In the genomic region with DNA sequence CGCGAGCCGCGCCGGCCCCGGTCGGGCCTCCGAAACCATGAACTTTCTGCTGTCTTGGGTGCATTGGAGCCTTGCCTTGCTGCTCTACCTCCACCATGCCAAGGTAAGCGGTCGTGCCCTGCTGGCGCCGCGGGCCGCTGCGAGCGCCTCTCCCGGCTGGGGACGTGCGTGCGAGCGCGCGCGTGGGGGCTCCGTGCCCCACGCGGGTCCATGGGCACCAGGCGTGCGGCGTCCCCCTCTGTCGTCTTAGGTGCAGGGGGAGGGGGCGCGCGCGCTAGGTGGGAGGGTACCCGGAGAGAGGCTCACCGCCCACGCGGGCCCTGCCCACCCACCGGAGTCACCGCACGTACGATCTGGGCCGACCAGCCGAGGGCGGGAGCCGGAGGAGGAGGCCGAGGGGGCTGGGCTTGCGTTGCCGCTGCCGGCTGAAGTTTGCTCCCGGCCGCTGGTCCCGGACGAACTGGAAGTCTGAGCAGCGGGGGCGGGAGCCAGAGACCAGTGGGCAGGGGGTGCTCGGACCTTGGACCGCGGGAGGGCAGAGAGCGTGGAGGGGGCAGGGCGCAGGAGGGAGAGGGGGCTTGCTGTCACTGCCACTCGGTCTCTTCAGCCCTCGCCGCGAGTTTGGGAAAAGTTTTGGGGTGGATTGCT, we compare ENCODE assay signal across 8 cellular contexts. TPM values are rescaled to one million over a fixed set of nuclear protein-coding genes. Genes with fewer than 3 reads are reported as not detected.
DNase-seq lines count a peak whose midpoint lies in the region; ATAC-seq lines count a peak whose summit lies in the region.

No MANE protein-coding gene starts in this region.

- peak overlapping the region; percentile 94 for H3K9ac ChIP-seq in ES-I3 (ENCODE audit: low read depth, low read length)

- no peaks in the 10 kb centered on the region for H3K36me3 ChIP-seq in ES-I3 (ENCODE audit: insufficient read depth, low read length)

- no peak for ATAC-seq in HG03469 (IDR thresholded peaks at IDR 0.05; ENCODE audit: unreplicated experiment)
- ATAC-seq in HG03280 (IDR thresholded peaks at IDR 0.05; ENCODE audit: unreplicated experiment) = no peak

- DNase-seq in HT1080 (ENCODE audit: low read depth) (peak; percentile 31), T-helper 22 cell (ENCODE audit: low read depth) (peak; percentile 33), astrocyte of the hippocampus (ENCODE audit: low read depth, low spot score) (peak; percentile 77), skeletal muscle cell (ENCODE audit: low read depth) (no peak)

- H3K4me3 ChIP-seq in iPS-11a (ENCODE audit: low read depth, low read length) (peak overlapping the region; percentile 88), skeletal muscle cell (ENCODE audit: low read depth, low read length) (peak overlapping the region; percentile 65)

- peaks cover 25% of the 10 kb centered on the region for H3K4me1 ChIP-seq in ES-I3 (ENCODE audit: insufficient read depth, low read length)

- H3K9me3 ChIP-seq in ES-I3 (ENCODE audit: control insufficient read depth, insufficient read depth, low read length) = no peaks in the 10 kb centered on the region

RNA-seq across cellular contexts. Expression of gene VEGFA, which starts 1.3 kb away (rescaled TPM):
- total RNA-seq in HT1080 (2014; rRNA removed; shearing (Covaris generic)) = 40.2 and 64.5 TPM in 2 replicates
- 158 and 183 TPM in 2 replicates for polyA plus RNA-seq in HT1080 (2015; cell fraction: cytosol; rRNA removed)
- 895 and 1,011 TPM in 2 replicates for polyA plus RNA-seq in HT1080 (2015; cell fraction: nucleus; rRNA removed)
